Comparison of ENCODE assay signal across 15 cellular contexts in genomic region chr2:9755638-9756037, GRCh38.
DNase-seq lines count a peak whose midpoint lies in the region; ATAC-seq and TF ChIP-seq lines count a peak whose summit lies in the region.
"Had no signal": no experiment of that assay in that cellular context is flagged by ENCODE, and none has a peak within 500 bp of the region (broad histone marks: within the 10 kb centered on the region; RNA-seq: fewer than 3 reads in every experiment).

No MANE protein-coding gene starts in this region.

- intact Hi-C loops in CD4-positive, alpha-beta memory T cell (cut with micrococcal nuclease), result no loop called here
- intact Hi-C loops in natural killer cell (cut with micrococcal nuclease), result loop anchor here (2.0 kb wide), 1 partner anchor 17 kb away; no protein-coding TSS in a partner anchor

- peak overlapping the region in 4 of 7 donors; percentile 9 to 60 (median 52) for H3K27ac Mint-ChIP-seq in CD4-positive, alpha-beta memory T cell
- H3K27ac Mint-ChIP-seq in central memory CD8-positive, alpha-beta T cell (ENCODE audit: low read depth), result no peak overlapping the region
- H3K27ac Mint-ChIP-seq in natural killer cell, result peak overlapping the region in 1 of 2 donors; percentile 93
- H3K27ac Mint-ChIP-seq in stimulated activated effector memory CD8-positive, alpha-beta T cell treated with anti-CD3 and anti-CD28 coated beads, Interleukin-12 subunit alpha, Interleukin-12 subunit beta, amount 100 ng/mL, for 72 hours, result peak overlapping the region; percentile 32
- H3K27ac Mint-ChIP-seq: B cell had no signal

- no peak overlapping the region for H3K27ac ChIP-seq in CD4-positive, alpha-beta memory T cell (ENCODE audit: low read depth, low read length)
- H3K27ac ChIP-seq: GM23248 had no signal

- no peaks in the 10 kb centered on the region for H3K27me3 ChIP-seq in CD4-positive, alpha-beta memory T cell (ENCODE audit: insufficient read depth, low read length)

- no peak for DNase-seq in CD4-positive, alpha-beta memory T cell
- DNase-seq in central memory CD8-positive, alpha-beta T cell (ENCODE audit: low spot score in 2 of 2), result no peak
- no peak for DNase-seq in natural killer cell
- no peak for DNase-seq in stimulated activated effector memory CD8-positive, alpha-beta T cell treated with anti-CD3 and anti-CD28 coated beads, Interleukin-12 subunit alpha, Interleukin-12 subunit beta, amount 100 ng/mL, for 72 hours (ENCODE audit: low spot score in 2 of 2)
- DNase-seq in left lobe of liver (ENCODE audit: low spot score), result no peak
- no peak for DNase-seq in stimulated activated naive CD4-positive, alpha-beta T cell (lab: John Stamatoyannopoulos, UW)
- DNase-seq: Caco-2; CD8-positive, alpha-beta memory T cell; DMS53; GF-D8; GM23248 had no signal

- no peaks in the 10 kb centered on the region for H3K9me3 Mint-ChIP-seq in CD4-positive, alpha-beta memory T cell
- H3K9me3 Mint-ChIP-seq in central memory CD8-positive, alpha-beta T cell, result no peaks in the 10 kb centered on the region
- H3K9me3 Mint-ChIP-seq in natural killer cell, result no peaks in the 10 kb centered on the region
- H3K9me3 Mint-ChIP-seq in stimulated activated effector memory CD8-positive, alpha-beta T cell treated with anti-CD3 and anti-CD28 coated beads, Interleukin-12 subunit alpha, Interleukin-12 subunit beta, amount 100 ng/mL, for 72 hours, result no peaks in the 10 kb centered on the region
- H3K9me3 Mint-ChIP-seq: CD8-positive, alpha-beta memory T cell; IgD-negative memory B cell had no signal

- CTCF ChIA-PET in CD4-positive, alpha-beta memory T cell (lab: Charles Lee; ENCODE audit: partially characterized antibody), result interaction anchor here (7.7 kb wide), 1 partner anchor 15 kb away, joined by 57 read pairs; no protein-coding TSS in a partner anchor

- H3K4me3 Mint-ChIP-seq in CD4-positive, alpha-beta memory T cell, result peak overlapping the region in 2 of 8 donors; percentile 8 to 47
- H3K4me3 Mint-ChIP-seq in central memory CD8-positive, alpha-beta T cell, result peak overlapping the region; percentile 91
- peak overlapping the region; percentile 42 for H3K4me3 Mint-ChIP-seq in natural killer cell
- peak overlapping the region; percentile 84 for H3K4me3 Mint-ChIP-seq in stimulated activated effector memory CD8-positive, alpha-beta T cell treated with anti-CD3 and anti-CD28 coated beads, Interleukin-12 subunit alpha, Interleukin-12 subunit beta, amount 100 ng/mL, for 72 hours
- H3K4me3 Mint-ChIP-seq: B cell had no signal

- no peak for TF ChIP-seq CTCF in natural killer cell (IDR thresholded peaks at IDR 0.05)

- no peaks in the 10 kb centered on the region for H3K36me3 Mint-ChIP-seq in CD4-positive, alpha-beta memory T cell
- H3K36me3 Mint-ChIP-seq in central memory CD8-positive, alpha-beta T cell (ENCODE audit: insufficient read depth), result peaks cover 12% of the 10 kb centered on the region
- no peaks in the 10 kb centered on the region for H3K36me3 Mint-ChIP-seq in natural killer cell
- peaks cover 15% of the 10 kb centered on the region for H3K36me3 Mint-ChIP-seq in stimulated activated effector memory CD8-positive, alpha-beta T cell treated with anti-CD3 and anti-CD28 coated beads, Interleukin-12 subunit alpha, Interleukin-12 subunit beta, amount 100 ng/mL, for 72 hours
- H3K36me3 Mint-ChIP-seq: IgD-negative memory B cell had no signal

- POLR2A ChIA-PET in CD4-positive, alpha-beta memory T cell (lab: Charles Lee; ENCODE audit: partially characterized antibody), result interaction anchor here (3.8 to 5.5 kb wide), 2 partner anchors 19 to 125 kb away, joined by 43 to 58 read pairs; partner anchors contain the start of gene YWHAQ

- no peak for ATAC-seq in central memory CD8-positive, alpha-beta T cell (replicated peaks; ENCODE audit: extremely low read depth, poor library complexity, severe bottlenecking)
- no peak for ATAC-seq in natural killer cell
- ATAC-seq in stimulated activated effector memory CD8-positive, alpha-beta T cell treated with anti-CD3 and anti-CD28 coated beads, Interleukin-12 subunit alpha, Interleukin-12 subunit beta, amount 100 ng/mL, for 72 hours, result no peak
- no peak for ATAC-seq in left lobe of liver
- ATAC-seq in HG03095 (IDR thresholded peaks at IDR 0.05; ENCODE audit: unreplicated experiment), result no peak
- ATAC-seq: HCT116 had no signal

- H3K27me3 Mint-ChIP-seq in CD4-positive, alpha-beta memory T cell, result no peaks in the 10 kb centered on the region
- H3K27me3 Mint-ChIP-seq in central memory CD8-positive, alpha-beta T cell, result no peaks in the 10 kb centered on the region
- H3K27me3 Mint-ChIP-seq in natural killer cell (ENCODE audit: low read depth in 2 of 2), result peaks cover 0 to 32% of the 10 kb centered on the region in 2 donors

- no peaks in the 10 kb centered on the region for H3K9me3 ChIP-seq in CD4-positive, alpha-beta memory T cell (ENCODE audit: control insufficient read depth in 1 of 2, low read length in 2 of 2)
- H3K9me3 ChIP-seq: Caco-2 had no signal

- H3K4me1 ChIP-seq in CD4-positive, alpha-beta memory T cell (ENCODE audit: insufficient read depth, low read length), result peaks cover 61% of the 10 kb centered on the region
- H3K4me1 ChIP-seq: Caco-2 had no signal

- H3K36me3 ChIP-seq in CD4-positive, alpha-beta memory T cell (ENCODE audit: insufficient read depth, low read length), result no peaks in the 10 kb centered on the region

- H3K4me1 Mint-ChIP-seq in CD4-positive, alpha-beta memory T cell, result peaks cover 36 to 70% (median 52%) of the 10 kb centered on the region in 4 donors
- peaks cover 56% of the 10 kb centered on the region for H3K4me1 Mint-ChIP-seq in central memory CD8-positive, alpha-beta T cell
- peaks cover 55 to 78% of the 10 kb centered on the region in 2 donors for H3K4me1 Mint-ChIP-seq in natural killer cell
- peaks cover 66% of the 10 kb centered on the region for H3K4me1 Mint-ChIP-seq in stimulated activated effector memory CD8-positive, alpha-beta T cell treated with anti-CD3 and anti-CD28 coated beads, Interleukin-12 subunit alpha, Interleukin-12 subunit beta, amount 100 ng/mL, for 72 hours

- no peak overlapping the region for H3K4me3 ChIP-seq in CD4-positive, alpha-beta memory T cell (ENCODE audit: low read length in 2 of 2)
- H3K4me3 ChIP-seq: GM23248 had no signal
